ENCODE assay signal across 8 cellular contexts in the genomic region with DNA sequence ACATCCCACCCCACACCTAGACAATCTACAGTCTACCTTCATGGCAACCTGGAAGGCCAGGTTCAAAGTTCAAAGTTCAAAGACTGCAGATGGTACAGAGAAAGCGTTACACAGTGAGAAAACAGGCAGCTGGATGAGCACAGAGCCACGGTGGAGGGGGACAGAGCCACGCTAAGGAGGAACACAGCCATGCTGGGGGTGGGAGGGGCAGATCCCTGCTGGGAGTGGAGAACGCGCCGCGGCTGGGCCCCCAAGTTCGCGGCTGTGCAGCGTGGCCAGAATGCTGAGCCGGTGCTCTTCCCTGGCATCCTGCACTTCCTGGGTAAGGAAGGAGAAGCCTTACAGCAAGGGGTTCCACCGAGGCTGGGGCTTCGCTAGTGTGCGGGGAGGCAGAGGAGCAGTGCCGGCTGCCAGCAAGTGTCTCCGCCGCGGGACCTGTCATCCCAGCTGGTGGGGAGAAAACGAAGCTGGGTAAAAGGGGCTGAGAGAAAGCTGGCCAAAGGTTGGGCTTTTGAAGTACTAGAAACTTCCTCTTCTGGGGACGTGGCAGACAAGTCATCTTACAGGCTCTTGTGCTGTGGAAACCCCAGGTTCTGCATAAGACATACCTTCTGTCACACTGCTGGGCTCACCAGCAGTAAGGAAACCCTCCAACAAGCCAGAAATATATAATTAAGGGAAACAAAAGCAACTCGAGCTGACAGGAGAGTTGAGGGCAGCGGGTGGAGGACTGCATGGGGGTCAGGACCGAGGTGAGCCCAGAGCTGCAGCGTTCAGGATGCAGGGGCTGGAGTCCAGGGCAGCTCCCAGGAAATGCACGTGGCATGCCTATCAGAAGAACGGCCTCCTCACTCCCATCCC.
DNase-seq lines count a peak whose midpoint lies in the region; ATAC-seq, FAIRE-seq and TF ChIP-seq lines count a peak whose summit lies in the region.

No MANE protein-coding gene starts in this region.

- H3K27me3 ChIP-seq in BE2C (no peaks in the 10 kb centered on the region), GM12878 (replicated peaks in 1 of 2; ENCODE audit: control insufficient read depth in 2 of 2, insufficient read depth in 2 of 2, low read length in 1 of 2) (no peaks in the 10 kb centered on the region; a peak in 1 of 4 replicates), muscle layer of colon (ENCODE audit: control insufficient read depth in 1 of 2, insufficient read depth in 2 of 2, low read length in 2 of 2) (no peaks in the 10 kb centered on the region)

- FAIRE-seq in GM12878 (lab: Jason Lieb, UNC) (no peak), HTR-8/SVneo (lab: Jason Lieb, UNC) (no peak)

- SMC1A ChIA-PET in GM12878 (lab: Charles Lee; ENCODE audit: uncharacterized antibody, unreplicated experiment): interaction anchor here (0.6 to 1.9 kb wide), 5 partner anchors 9 to 96 kb away, joined by 3 to 9 read pairs (median 4); no protein-coding TSS in a partner anchor

- peaks cover 13% of the 10 kb centered on the region for H4K20me1 ChIP-seq in GM12878 (ENCODE audit: control insufficient read depth, insufficient read depth)

- H3K4me3 ChIP-seq in BE2C (ENCODE audit: low read depth, low read length): no peak overlapping the region
- no peak overlapping the region for H3K4me3 ChIP-seq in GM12878
- peak overlapping the region; percentile 9 to 49 for H3K4me3 ChIP-seq in muscle layer of colon (ENCODE audit: low read depth in 1 of 2, low read length in 2 of 2)

- H3K27ac ChIP-seq in GM12878 (ENCODE audit: control insufficient read depth, insufficient read depth): no peak overlapping the region
- H3K27ac ChIP-seq in muscle layer of colon (ENCODE audit: low read depth, low read length): peak overlapping the region; percentile 46

- RAD21 ChIA-PET in GM12878 (lab: Charles Lee; ENCODE audit: unreplicated experiment): interaction anchor here (0.6 to 1.9 kb wide), 6 partner anchors 9 to 116 kb away, joined by 3 to 9 read pairs (median 5); partner anchors contain the start of gene HDAC4

- ATAC-seq in GM12878 (peak; percentile 79), GM21619 (IDR thresholded peaks at IDR 0.05; ENCODE audit: unreplicated experiment) (no peak), HG03045 (IDR thresholded peaks at IDR 0.05; ENCODE audit: unreplicated experiment) (no peak)

- no peaks in the 10 kb centered on the region for H3K9me3 ChIP-seq in BE2C
- H3K9me3 ChIP-seq in GM12878 (replicated peaks; ENCODE audit: control insufficient read depth, insufficient read depth, low read length): no peaks in the 10 kb centered on the region; the same call in 2 of the 3 replicates
- H3K9me3 ChIP-seq in muscle layer of colon (ENCODE audit: low read length): no peaks in the 10 kb centered on the region

- H3K36me3 ChIP-seq in BE2C (no peaks in the 10 kb centered on the region), GM12878 (ENCODE audit: control insufficient read depth in 2 of 2, insufficient read depth in 2 of 2, low read length in 1 of 2) (no peaks in the 10 kb centered on the region), muscle layer of colon (ENCODE audit: insufficient read depth, low read length) (no peaks in the 10 kb centered on the region)

- POLR2A ChIA-PET in GM12878 (lab: Charles Lee): interaction anchor here (1.2 kb wide), 1 partner anchor 11 kb away, joined by 4 read pairs; no protein-coding TSS in a partner anchor

- no peak for TF ChIP-seq CTCF in BE2C (IDR thresholded peaks at IDR 0.05; ENCODE audit: low read depth, low read length)
- no peak for TF ChIP-seq CTCF in GM12878 (IDR thresholded peaks at IDR 0.05 in 2 of 3, conservative IDR thresholded peaks at IDR 0.05 in 1 of 3; ENCODE audit: control insufficient read depth in 2 of 3, extremely low read depth in 1 of 3, insufficient read depth in 1 of 3, low read depth in 3 of 3, low read length in 3 of 3)

- BruUV-seq in GM12878 (replicated peaks; lab: Mats Ljungman, UMichigan): no TSS peak

- no peak; the same call in 1 of the 2 replicates for TF ChIP-seq RAD21 in GM12878 (IDR thresholded peaks at IDR 0.05; ENCODE audit: insufficient read depth, low read depth, low read length)

- TF ChIP-seq EP300 in GM12878 (IDR thresholded peaks at IDR 0.05; ENCODE audit: borderline replicate concordance in 1 of 2, control insufficient read depth in 1 of 2, low read depth in 2 of 2, low read length in 2 of 2): no peak

- WGBS in GM12878 (ENCODE audit: insufficient coverage, insufficient replicate concordance, low lambda C conversion rate, missing lambda C conversion rate): 36% methylated on average over 25 of the region's 26 CpGs

- H3K79me2 ChIP-seq in GM12878 (ENCODE audit: control insufficient read depth, insufficient read depth, low read length): no peaks in the 10 kb centered on the region

- peaks cover 3% of the 10 kb centered on the region; the same call in 1 of the 2 replicates for H3K4me1 ChIP-seq in BE2C
- peaks cover 29% of the 10 kb centered on the region for H3K4me1 ChIP-seq in GM12878 (ENCODE audit: control insufficient read depth, insufficient read depth, low read length)
- H3K4me1 ChIP-seq in muscle layer of colon (ENCODE audit: insufficient read depth, low read length): peaks cover 72% of the 10 kb centered on the region

- TF ChIP-seq POLR2A in GM12878 (IDR thresholded peaks at IDR 0.05; ENCODE audit: low read depth, low read length): no peak

- intact Hi-C loops in GM12878 (cut with micrococcal nuclease; ENCODE audit: unreplicated experiment): no loop called here

- in situ Hi-C loops in GM12878 (cut with MboI): no loop called here

- CTCF ChIA-PET in GM12878 (lab: Yijun Ruan, JAX): interaction anchor here (0.7 kb wide), 1 partner anchor 40 kb away, joined by 4 read pairs; no protein-coding TSS in a partner anchor

- DNase-seq in BE2C: peak; percentile 8
- peak; percentile 6 for DNase-seq in NCI-H2227 treated with DMSO at 0.1 percent for 48 hours (lab: John Stamatoyannopoulos, UW)
- no peak for DNase-seq in GM12878 (ENCODE audit: low read depth, low spot score)
- DNase-seq in HTR-8/SVneo (ENCODE audit: insufficient read length, low spot score): no peak
- no peak for DNase-seq in Ammon's horn (ENCODE audit: low spot score)

- no peak overlapping the region for H2AFZ ChIP-seq in GM12878 (ENCODE audit: control insufficient read depth, low read depth, low read length)

- H3K9ac ChIP-seq in GM12878 (ENCODE audit: control insufficient read depth, insufficient read depth, low read length) (no peak overlapping the region), muscle layer of colon (ENCODE audit: low read length) (no peak overlapping the region)

- peak overlapping the region; percentile 62 for H3K4me2 ChIP-seq in GM12878 (ENCODE audit: control insufficient read depth, insufficient read depth)

TF ChIP-seq in GM12878, 131 proteins besides CTCF, POLR2A, EP300 and RAD21 (continues in another document):
- TF ChIP-seq KLF5 (IDR thresholded peaks at IDR 0.05; ENCODE audit: partially characterized antibody) (no peak), ETV6 (conservative IDR thresholded peaks at IDR 0.05 in 1 of 2, IDR thresholded peaks at IDR 0.05 in 1 of 2; ENCODE audit: borderline replicate concordance in 1 of 2, low read depth in 1 of 2) (peak in 1 of 2 experiments; percentile 30; a peak in 1 of 4 replicates), MXI1 (IDR thresholded peaks at IDR 0.05; ENCODE audit: low read depth, low read length) (no peak), SUPT20H (IDR thresholded peaks at IDR 0.05; ENCODE audit: borderline replicate concordance, control insufficient read depth, low read depth, low read length) (no peak), TCF12 (IDR thresholded peaks at IDR 0.05; ENCODE audit: low read depth, low read length) (0 out of 2 replicates have a peak, but pooled peaks have one; percentile 35), MTA2 (IDR thresholded peaks at IDR 0.05; ENCODE audit: low read depth) (no peak), HDAC2 (IDR thresholded peaks at IDR 0.05) (no peak), HCFC1 (IDR thresholded peaks at IDR 0.05; ENCODE audit: low read length) (no peak), SMC3 (IDR thresholded peaks at IDR 0.05; ENCODE audit: borderline replicate concordance, low read length) (no peak), DPF2 (IDR thresholded peaks at IDR 0.05) (no peak), GATAD2B (conservative IDR thresholded peaks at IDR 0.05; ENCODE audit: low read depth) (no peak), CHD1 (IDR thresholded peaks at IDR 0.05; ENCODE audit: low read depth, low read length) (no peak)
- TF ChIP-seq, protein P1, sequence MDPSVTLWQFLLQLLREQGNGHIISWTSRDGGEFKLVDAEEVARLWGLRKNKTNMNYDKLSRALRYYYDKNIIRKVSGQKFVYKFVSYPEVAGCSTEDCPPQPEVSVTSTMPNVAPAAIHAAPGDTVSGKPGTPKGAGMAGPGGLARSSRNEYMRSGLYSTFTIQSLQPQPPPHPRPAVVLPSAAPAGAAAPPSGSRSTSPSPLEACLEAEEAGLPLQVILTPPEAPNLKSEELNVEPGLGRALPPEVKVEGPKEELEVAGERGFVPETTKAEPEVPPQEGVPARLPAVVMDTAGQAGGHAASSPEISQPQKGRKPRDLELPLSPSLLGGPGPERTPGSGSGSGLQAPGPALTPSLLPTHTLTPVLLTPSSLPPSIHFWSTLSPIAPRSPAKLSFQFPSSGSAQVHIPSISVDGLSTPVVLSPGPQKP (IDR thresholded peaks at IDR 0.05; ENCODE audit: low read depth, low read length): no peak
- TF ChIP-seq, protein P2, sequence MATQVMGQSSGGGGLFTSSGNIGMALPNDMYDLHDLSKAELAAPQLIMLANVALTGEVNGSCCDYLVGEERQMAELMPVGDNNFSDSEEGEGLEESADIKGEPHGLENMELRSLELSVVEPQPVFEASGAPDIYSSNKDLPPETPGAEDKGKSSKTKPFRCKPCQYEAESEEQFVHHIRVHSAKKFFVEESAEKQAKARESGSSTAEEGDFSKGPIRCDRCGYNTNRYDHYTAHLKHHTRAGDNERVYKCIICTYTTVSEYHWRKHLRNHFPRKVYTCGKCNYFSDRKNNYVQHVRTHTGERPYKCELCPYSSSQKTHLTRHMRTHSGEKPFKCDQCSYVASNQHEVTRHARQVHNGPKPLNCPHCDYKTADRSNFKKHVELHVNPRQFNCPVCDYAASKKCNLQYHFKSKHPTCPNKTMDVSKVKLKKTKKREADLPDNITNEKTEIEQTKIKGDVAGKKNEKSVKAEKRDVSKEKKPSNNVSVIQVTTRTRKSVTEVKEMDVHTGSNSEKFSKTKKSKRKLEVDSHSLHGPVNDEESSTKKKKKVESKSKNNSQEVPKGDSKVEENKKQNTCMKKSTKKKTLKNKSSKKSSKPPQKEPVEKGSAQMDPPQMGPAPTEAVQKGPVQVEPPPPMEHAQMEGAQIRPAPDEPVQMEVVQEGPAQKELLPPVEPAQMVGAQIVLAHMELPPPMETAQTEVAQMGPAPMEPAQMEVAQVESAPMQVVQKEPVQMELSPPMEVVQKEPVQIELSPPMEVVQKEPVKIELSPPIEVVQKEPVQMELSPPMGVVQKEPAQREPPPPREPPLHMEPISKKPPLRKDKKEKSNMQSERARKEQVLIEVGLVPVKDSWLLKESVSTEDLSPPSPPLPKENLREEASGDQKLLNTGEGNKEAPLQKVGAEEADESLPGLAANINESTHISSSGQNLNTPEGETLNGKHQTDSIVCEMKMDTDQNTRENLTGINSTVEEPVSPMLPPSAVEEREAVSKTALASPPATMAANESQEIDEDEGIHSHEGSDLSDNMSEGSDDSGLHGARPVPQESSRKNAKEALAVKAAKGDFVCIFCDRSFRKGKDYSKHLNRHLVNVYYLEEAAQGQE (IDR thresholded peaks at IDR 0.05; ENCODE audit: low read depth, low read length): no peak

Comparison
In these comparisons a context has a peak if more than half of its experiments do, and no peak if none do; other contexts are left out.
1. DNase-seq: peak in BE2C (single experiment) and NCI-H2227 treated with DMSO at 0.1 percent for 48 hours (single experiment); none in GM12878 (single experiment), HTR-8/SVneo (single experiment) and Ammon's horn (single experiment).
2. H3K4me3 ChIP-seq: peak in muscle layer of colon (2 of 2); none in BE2C (single experiment) and GM12878 (single experiment).